In the genomic region with DNA sequence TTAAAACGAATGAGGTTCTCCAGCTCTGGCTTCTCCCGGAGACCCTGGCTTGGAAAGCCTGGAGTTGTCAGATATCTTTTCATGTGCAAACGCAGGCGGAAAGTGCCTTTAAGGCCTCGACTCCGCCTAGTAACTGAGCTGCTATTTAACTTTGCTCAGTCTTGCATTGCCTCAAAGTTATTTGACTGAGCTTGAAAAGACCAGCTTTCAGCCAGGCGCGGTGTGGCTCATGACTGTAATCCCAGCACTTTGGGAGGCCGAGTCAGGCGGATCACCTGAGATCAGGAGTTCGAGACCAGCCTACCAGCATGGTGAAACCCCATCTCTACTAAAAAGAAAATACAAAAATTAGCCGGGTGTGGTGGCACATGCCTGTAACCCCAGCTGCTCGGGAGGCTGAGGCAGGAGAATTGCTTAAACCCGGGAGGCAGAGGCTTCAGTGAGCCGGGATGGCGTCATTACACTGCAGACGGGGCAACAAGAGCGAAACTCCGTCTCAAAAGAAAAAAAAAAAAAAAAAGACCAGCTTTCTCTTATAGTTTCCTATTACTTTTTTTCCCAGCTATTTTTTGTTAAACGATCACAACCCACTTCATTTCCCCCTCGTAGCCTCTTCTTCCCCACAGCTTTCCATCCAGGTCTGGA, we compare ENCODE assay signal across 1 cellular context.
TF ChIP-seq lines count a peak whose summit lies in the region.

No MANE protein-coding gene starts in this region.

TF ChIP-seq in HepG2, 621 proteins besides CTCF, POLR2A, EP300 and RAD21 (continued from another document):
- TF ChIP-seq, protein P1, sequence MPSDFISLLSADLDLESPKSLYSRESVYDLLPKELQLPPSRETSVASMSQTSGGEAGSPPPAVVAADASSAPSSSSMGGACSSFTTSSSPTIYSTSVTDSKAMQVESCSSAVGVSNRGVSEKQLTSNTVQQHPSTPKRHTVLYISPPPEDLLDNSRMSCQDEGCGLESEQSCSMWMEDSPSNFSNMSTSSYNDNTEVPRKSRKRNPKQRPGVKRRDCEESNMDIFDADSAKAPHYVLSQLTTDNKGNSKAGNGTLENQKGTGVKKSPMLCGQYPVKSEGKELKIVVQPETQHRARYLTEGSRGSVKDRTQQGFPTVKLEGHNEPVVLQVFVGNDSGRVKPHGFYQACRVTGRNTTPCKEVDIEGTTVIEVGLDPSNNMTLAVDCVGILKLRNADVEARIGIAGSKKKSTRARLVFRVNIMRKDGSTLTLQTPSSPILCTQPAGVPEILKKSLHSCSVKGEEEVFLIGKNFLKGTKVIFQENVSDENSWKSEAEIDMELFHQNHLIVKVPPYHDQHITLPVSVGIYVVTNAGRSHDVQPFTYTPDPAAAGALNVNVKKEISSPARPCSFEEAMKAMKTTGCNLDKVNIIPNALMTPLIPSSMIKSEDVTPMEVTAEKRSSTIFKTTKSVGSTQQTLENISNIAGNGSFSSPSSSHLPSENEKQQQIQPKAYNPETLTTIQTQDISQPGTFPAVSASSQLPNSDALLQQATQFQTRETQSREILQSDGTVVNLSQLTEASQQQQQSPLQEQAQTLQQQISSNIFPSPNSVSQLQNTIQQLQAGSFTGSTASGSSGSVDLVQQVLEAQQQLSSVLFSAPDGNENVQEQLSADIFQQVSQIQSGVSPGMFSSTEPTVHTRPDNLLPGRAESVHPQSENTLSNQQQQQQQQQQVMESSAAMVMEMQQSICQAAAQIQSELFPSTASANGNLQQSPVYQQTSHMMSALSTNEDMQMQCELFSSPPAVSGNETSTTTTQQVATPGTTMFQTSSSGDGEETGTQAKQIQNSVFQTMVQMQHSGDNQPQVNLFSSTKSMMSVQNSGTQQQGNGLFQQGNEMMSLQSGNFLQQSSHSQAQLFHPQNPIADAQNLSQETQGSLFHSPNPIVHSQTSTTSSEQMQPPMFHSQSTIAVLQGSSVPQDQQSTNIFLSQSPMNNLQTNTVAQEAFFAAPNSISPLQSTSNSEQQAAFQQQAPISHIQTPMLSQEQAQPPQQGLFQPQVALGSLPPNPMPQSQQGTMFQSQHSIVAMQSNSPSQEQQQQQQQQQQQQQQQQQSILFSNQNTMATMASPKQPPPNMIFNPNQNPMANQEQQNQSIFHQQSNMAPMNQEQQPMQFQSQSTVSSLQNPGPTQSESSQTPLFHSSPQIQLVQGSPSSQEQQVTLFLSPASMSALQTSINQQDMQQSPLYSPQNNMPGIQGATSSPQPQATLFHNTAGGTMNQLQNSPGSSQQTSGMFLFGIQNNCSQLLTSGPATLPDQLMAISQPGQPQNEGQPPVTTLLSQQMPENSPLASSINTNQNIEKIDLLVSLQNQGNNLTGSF (CRISPR knock-in tag; IDR thresholded peaks at IDR 0.05) = no peak
- no peak for TF ChIP-seq ZNF709 (CRISPR knock-in tag; IDR thresholded peaks at IDR 0.05)
- TF ChIP-seq, protein P2, sequence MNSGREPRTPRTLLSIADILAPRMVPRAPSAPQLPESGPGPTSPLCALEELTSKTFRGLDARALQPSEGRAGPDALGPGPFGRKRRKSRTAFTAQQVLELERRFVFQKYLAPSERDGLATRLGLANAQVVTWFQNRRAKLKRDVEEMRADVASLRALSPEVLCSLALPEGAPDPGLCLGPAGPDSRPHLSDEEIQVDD (CRISPR knock-in tag; IDR thresholded peaks at IDR 0.05; ENCODE audit: borderline replicate concordance) = no peak
- TF ChIP-seq, protein P3, sequence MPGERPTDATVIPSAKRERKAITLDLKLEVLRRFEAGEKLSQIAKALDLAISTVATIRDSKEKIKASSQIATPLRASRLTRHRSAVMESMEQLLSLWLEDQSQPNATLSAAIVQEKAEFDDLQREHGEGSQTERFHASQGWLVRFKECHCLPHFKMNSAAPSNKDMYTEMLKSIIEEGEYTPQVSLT (CRISPR knock-in tag; IDR thresholded peaks at IDR 0.05; ENCODE audit: borderline replicate concordance, low read depth) = peak; percentile 43; the same call in 1 of the 2 replicates
- no peak for TF ChIP-seq ZNF282 (IDR thresholded peaks at IDR 0.05; ENCODE audit: partially characterized antibody)
- TF ChIP-seq MYC (CRISPR knock-in tag; IDR thresholded peaks at IDR 0.05; ENCODE audit: borderline replicate concordance) = peak; percentile 17; the same call in 1 of the 2 replicates
- TF ChIP-seq FOSL2 (CRISPR knock-in tag; IDR thresholded peaks at IDR 0.05) = peak; percentile 18; the same call in 1 of the 2 replicates
- TF ChIP-seq, protein P4, sequence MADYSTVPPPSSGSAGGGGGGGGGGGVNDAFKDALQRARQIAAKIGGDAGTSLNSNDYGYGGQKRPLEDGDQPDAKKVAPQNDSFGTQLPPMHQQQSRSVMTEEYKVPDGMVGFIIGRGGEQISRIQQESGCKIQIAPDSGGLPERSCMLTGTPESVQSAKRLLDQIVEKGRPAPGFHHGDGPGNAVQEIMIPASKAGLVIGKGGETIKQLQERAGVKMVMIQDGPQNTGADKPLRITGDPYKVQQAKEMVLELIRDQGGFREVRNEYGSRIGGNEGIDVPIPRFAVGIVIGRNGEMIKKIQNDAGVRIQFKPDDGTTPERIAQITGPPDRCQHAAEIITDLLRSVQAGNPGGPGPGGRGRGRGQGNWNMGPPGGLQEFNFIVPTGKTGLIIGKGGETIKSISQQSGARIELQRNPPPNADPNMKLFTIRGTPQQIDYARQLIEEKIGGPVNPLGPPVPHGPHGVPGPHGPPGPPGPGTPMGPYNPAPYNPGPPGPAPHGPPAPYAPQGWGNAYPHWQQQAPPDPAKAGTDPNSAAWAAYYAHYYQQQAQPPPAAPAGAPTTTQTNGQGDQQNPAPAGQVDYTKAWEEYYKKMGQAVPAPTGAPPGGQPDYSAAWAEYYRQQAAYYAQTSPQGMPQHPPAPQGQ (CRISPR knock-in tag; IDR thresholded peaks at IDR 0.05; ENCODE audit: borderline replicate concordance) = no peak
- no peak for TF ChIP-seq SAFB2 (CRISPR knock-in tag; IDR thresholded peaks at IDR 0.05; ENCODE audit: borderline replicate concordance, low read depth)
- TF ChIP-seq ZNF644 (CRISPR knock-in tag; IDR thresholded peaks at IDR 0.05; ENCODE audit: low read depth) = peak; percentile 68
- no peak for TF ChIP-seq SIN3A (IDR thresholded peaks at IDR 0.05; ENCODE audit: borderline replicate concordance, low read depth, low read length)
- no peak for TF ChIP-seq NFATC3 (CRISPR knock-in tag; IDR thresholded peaks at IDR 0.05)
- no peak for TF ChIP-seq ZNF550 (CRISPR knock-in tag; IDR thresholded peaks at IDR 0.05; ENCODE audit: borderline replicate concordance)
- TF ChIP-seq, protein P5, sequence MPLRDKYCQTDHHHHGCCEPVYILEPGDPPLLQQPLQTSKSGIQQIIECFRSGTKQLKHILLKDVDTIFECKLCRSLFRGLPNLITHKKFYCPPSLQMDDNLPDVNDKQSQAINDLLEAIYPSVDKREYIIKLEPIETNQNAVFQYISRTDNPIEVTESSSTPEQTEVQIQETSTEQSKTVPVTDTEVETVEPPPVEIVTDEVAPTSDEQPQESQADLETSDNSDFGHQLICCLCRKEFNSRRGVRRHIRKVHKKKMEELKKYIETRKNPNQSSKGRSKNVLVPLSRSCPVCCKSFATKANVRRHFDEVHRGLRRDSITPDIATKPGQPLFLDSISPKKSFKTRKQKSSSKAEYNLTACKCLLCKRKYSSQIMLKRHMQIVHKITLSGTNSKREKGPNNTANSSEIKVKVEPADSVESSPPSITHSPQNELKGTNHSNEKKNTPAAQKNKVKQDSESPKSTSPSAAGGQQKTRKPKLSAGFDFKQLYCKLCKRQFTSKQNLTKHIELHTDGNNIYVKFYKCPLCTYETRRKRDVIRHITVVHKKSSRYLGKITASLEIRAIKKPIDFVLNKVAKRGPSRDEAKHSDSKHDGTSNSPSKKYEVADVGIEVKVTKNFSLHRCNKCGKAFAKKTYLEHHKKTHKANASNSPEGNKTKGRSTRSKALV (CRISPR knock-in tag; IDR thresholded peaks at IDR 0.05) = no peak
